ENCODE assay signal across 26 cellular contexts in the genomic region with DNA sequence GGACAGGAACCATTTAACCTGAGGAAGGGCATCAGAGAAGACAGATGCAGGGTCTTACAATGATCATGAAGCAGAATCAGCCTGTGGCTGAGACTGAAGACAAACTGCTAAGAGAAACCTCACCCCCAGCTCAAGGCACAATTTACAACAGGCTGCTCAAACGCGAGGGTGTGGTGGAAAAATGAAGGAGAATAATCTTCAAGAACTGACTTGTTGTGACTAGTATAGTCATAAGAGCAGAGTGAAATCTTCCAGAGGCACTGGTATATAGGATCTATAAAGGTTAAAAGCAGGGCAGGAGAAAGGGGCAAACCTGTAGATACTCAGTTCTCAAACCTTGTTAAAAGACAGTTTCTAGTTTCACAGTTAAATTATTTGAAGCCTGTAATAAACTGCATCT.
DNase-seq lines count a peak whose midpoint lies in the region; ATAC-seq, FAIRE-seq and TF ChIP-seq lines count a peak whose summit lies in the region.
"Had no signal": no experiment of that assay in that cellular context is flagged by ENCODE, and none has a peak within 500 bp of the region (broad histone marks: within the 10 kb centered on the region; RNA-seq: fewer than 3 reads in every experiment).

No MANE protein-coding gene starts in this region.

- no peaks in the 10 kb centered on the region for H3K27me3 Mint-ChIP-seq in MCF 10A (ENCODE audit: insufficient read depth, unreplicated experiment)
- H3K27me3 Mint-ChIP-seq: CD4-positive, CD25-positive, alpha-beta regulatory T cell had no signal

- FAIRE-seq in bronchial epithelial cell (lab: Jason Lieb, UNC) (no peak), keratinocyte (lab: Jason Lieb, UNC) (peak; percentile 79)
- FAIRE-seq: G401.6 had no signal

- CTCF ChIA-PET in mammary epithelial cell (lab: Charles Lee; ENCODE audit: low non-redundant PET) = no interaction called here
- CTCF ChIA-PET in MCF 10A (lab: Yijun Ruan, JAX) = interaction anchor here (0.6 kb wide), 1 partner anchor 108 kb away, joined by 3 read pairs; no protein-coding TSS in a partner anchor

- in situ Hi-C loops in mammary epithelial cell (cut with MboI; ENCODE audit: low sequenced_read_pairs in 2 of 2) = no loop called here

- H3K9me3 Mint-ChIP-seq in MCF 10A (ENCODE audit: unreplicated experiment) = no peaks in the 10 kb centered on the region
- no peaks in the 10 kb centered on the region for H3K9me3 Mint-ChIP-seq in stimulated activated effector memory CD8-positive, alpha-beta T cell treated with anti-CD3 and anti-CD28 coated beads, Interleukin-12 subunit alpha, Interleukin-12 subunit beta, amount 100 ng/mL, for 72 hours
- H3K9me3 Mint-ChIP-seq: CD4-positive, CD25-positive, alpha-beta regulatory T cell had no signal

- TF ChIP-seq CTCF in mammary epithelial cell (conservative IDR thresholded peaks at IDR 0.05 in 1 of 2, IDR thresholded peaks at IDR 0.05 in 1 of 2; ENCODE audit: extremely low read depth in 1 of 2, insufficient read depth in 1 of 2, low read depth in 1 of 2, low read length in 2 of 2) (no peak), MCF 10A (IDR thresholded peaks at IDR 0.05; ENCODE audit: unreplicated experiment) (no peak), bronchial epithelial cell (IDR thresholded peaks at IDR 0.05; ENCODE audit: insufficient read depth, low read length, severe bottlenecking) (no peak), keratinocyte (optimal IDR thresholded peaks at IDR 0.05 in 1 of 3, IDR thresholded peaks at IDR 0.05 in 1 of 3, conservative IDR thresholded peaks at IDR 0.05 in 1 of 3; ENCODE audit: extremely low read depth in 1 of 3, insufficient read depth in 2 of 3, low read length in 3 of 3) (no peak)

- H3K79me2 ChIP-seq in mammary epithelial cell (ENCODE audit: insufficient read depth, low read length) (no peaks in the 10 kb centered on the region), keratinocyte (ENCODE audit: control insufficient read depth, insufficient read depth, low read length) (no peaks in the 10 kb centered on the region)

- H3K9me1 ChIP-seq in keratinocyte (ENCODE audit: control insufficient read depth, extremely low read depth, insufficient read depth, low read length) = no peaks in the 10 kb centered on the region

- dilution Hi-C loops in mammary epithelial cell (cut with HindIII; ENCODE audit: low sequenced_read_pairs) (no loop called here), keratinocyte (cut with MboI; ENCODE audit: extremely low pct_ligation_motif_present, low sequenced_read_pairs) (no loop called here)

- H3K36me3 ChIP-seq in mammary epithelial cell (ENCODE audit: insufficient read depth, low read length) (no peaks in the 10 kb centered on the region), bronchial epithelial cell (ENCODE audit: control insufficient read depth, insufficient read depth, low read length) (no peaks in the 10 kb centered on the region), keratinocyte (ENCODE audit: control insufficient read depth in 2 of 2, extremely low read depth in 1 of 2, insufficient read depth in 2 of 2, low read length in 2 of 2) (no peaks in the 10 kb centered on the region)
- H3K36me3 ChIP-seq: BLaER1, Peyer's patch had no signal

- POLR2A ChIA-PET in MCF 10A (lab: Yijun Ruan, JAX) = no interaction called here

- H3K4me1 Mint-ChIP-seq in MCF 10A (ENCODE audit: insufficient read depth, unreplicated experiment) = peaks cover 7% of the 10 kb centered on the region
- H3K4me1 Mint-ChIP-seq in stimulated activated effector memory CD8-positive, alpha-beta T cell treated with anti-CD3 and anti-CD28 coated beads, Interleukin-12 subunit alpha, Interleukin-12 subunit beta, amount 100 ng/mL, for 72 hours = peaks cover 8% of the 10 kb centered on the region

- H2AFZ ChIP-seq in mammary epithelial cell (ENCODE audit: low read depth, low read length) = peak overlapping the region; percentile 73
- H2AFZ ChIP-seq in keratinocyte (ENCODE audit: control insufficient read depth, low read length) = peak overlapping the region; percentile 85

- H3K4me3 Mint-ChIP-seq in MCF 10A (ENCODE audit: unreplicated experiment) = no peak overlapping the region
- H3K4me3 Mint-ChIP-seq in stimulated activated effector memory CD8-positive, alpha-beta T cell treated with anti-CD3 and anti-CD28 coated beads, Interleukin-12 subunit alpha, Interleukin-12 subunit beta, amount 100 ng/mL, for 72 hours = no peak overlapping the region
- H3K4me3 Mint-ChIP-seq: CD4-positive, CD25-positive, alpha-beta regulatory T cell had no signal

- intact Hi-C loops in mammary epithelial cell (cut with micrococcal nuclease) = no loop called here
- intact Hi-C loops in MCF 10A (cut with micrococcal nuclease) = no loop called here

- H3K9me3 ChIP-seq in mammary epithelial cell (replicated peaks; ENCODE audit: insufficient read depth, low read length) = no peaks in the 10 kb centered on the region
- H3K9me3 ChIP-seq in keratinocyte (ENCODE audit: control insufficient read depth, low read depth, low read length) = no peaks in the 10 kb centered on the region
- H3K9me3 ChIP-seq: BLaER1, Peyer's patch had no signal

- DNase-seq in mammary epithelial cell (no peak), MCF 10A (ENCODE audit: unreplicated experiment) (no peak), bronchial epithelial cell (ENCODE audit: low read depth) (peak; percentile 31), keratinocyte (ENCODE audit: low read depth, low spot score) (no peak), NCI-H526 treated with DMSO at 0.1 percent for 48 hours (lab: John Stamatoyannopoulos, UW) (no peak), NOMO-1 treated with DMSO at 0.1 percent for 48 hours (lab: John Stamatoyannopoulos, UW; ENCODE audit: unreplicated experiment) (no peak), foreskin melanocyte (no peak)
- no peak for DNase-seq in stimulated activated effector memory CD8-positive, alpha-beta T cell treated with anti-CD3 and anti-CD28 coated beads, Interleukin-12 subunit alpha, Interleukin-12 subunit beta, amount 100 ng/mL, for 72 hours (ENCODE audit: low spot score in 2 of 2)
- DNase-seq: 8988T; CD4-positive, CD25-positive, alpha-beta regulatory T cell; MV-4-11; NCI-H1105; NCI-H1436 treated with DMSO at 0.1 percent for 48 hours; NCI-H1930; NCI-H2107; NCI-H446; NCI-H524 treated with DMSO at 0.1 percent for 48 hours; NCI-H82; NK-92 treated with Interleukin-12 subunit alpha and Interleukin-12 subunit beta, amount 100 ng/mL, for 24 hours; Peyer's patch; SIG-M5 had no signal

- H3K4me1 ChIP-seq in mammary epithelial cell (ENCODE audit: insufficient read depth, low read length) (no peaks in the 10 kb centered on the region), keratinocyte (ENCODE audit: control insufficient read depth, extremely low read depth, insufficient read depth, low read length) (peaks cover 8% of the 10 kb centered on the region)
- H3K4me1 ChIP-seq: Peyer's patch had no signal

- no peak overlapping the region for H3K27ac ChIP-seq in mammary epithelial cell (ENCODE audit: insufficient read depth, low read depth, low read length)
- H3K27ac ChIP-seq in keratinocyte (ENCODE audit: control insufficient read depth, insufficient read depth, low read length) = no peak overlapping the region
- H3K27ac ChIP-seq: BLaER1, HL-60, Peyer's patch, SK-N-MC had no signal

- no peaks in the 10 kb centered on the region for H3K36me3 Mint-ChIP-seq in MCF 10A (ENCODE audit: insufficient read depth, unreplicated experiment)
- no peaks in the 10 kb centered on the region for H3K36me3 Mint-ChIP-seq in stimulated activated effector memory CD8-positive, alpha-beta T cell treated with anti-CD3 and anti-CD28 coated beads, Interleukin-12 subunit alpha, Interleukin-12 subunit beta, amount 100 ng/mL, for 72 hours
- H3K36me3 Mint-ChIP-seq: CD4-positive, CD25-positive, alpha-beta regulatory T cell had no signal

- H3K4me2 ChIP-seq in mammary epithelial cell (ENCODE audit: insufficient read depth, low read depth, low read length) (no peak overlapping the region), keratinocyte (ENCODE audit: control insufficient read depth, extremely low read depth, insufficient read depth, low read depth, low read length) (no peak overlapping the region)
- H3K4me2 ChIP-seq: BLaER1 had no signal

- no peak overlapping the region for H3K9ac ChIP-seq in mammary epithelial cell (ENCODE audit: insufficient read depth, low read length)
- no peak overlapping the region for H3K9ac ChIP-seq in keratinocyte (ENCODE audit: control insufficient read depth, extremely low read depth, insufficient read depth, low read length)
- H3K9ac ChIP-seq: BLaER1 had no signal

- WGBS in mammary epithelial cell (ENCODE audit: low coverage, missing lambda C conversion rate) = 36% methylated on average over 2 of the region's 2 CpGs

- no peak overlapping the region for H3K27ac Mint-ChIP-seq in MCF 10A (ENCODE audit: low read depth, unreplicated experiment)
- H3K27ac Mint-ChIP-seq in stimulated activated effector memory CD8-positive, alpha-beta T cell treated with anti-CD3 and anti-CD28 coated beads, Interleukin-12 subunit alpha, Interleukin-12 subunit beta, amount 100 ng/mL, for 72 hours = no peak overlapping the region

- ATAC-seq in stimulated activated effector memory CD8-positive, alpha-beta T cell treated with anti-CD3 and anti-CD28 coated beads, Interleukin-12 subunit alpha, Interleukin-12 subunit beta, amount 100 ng/mL, for 72 hours = peak; percentile 26
- ATAC-seq: HCT116 had no signal

- H4K20me1 ChIP-seq in mammary epithelial cell (ENCODE audit: insufficient read depth, low read length) (no peaks in the 10 kb centered on the region), keratinocyte (ENCODE audit: control insufficient read depth, extremely low read depth, insufficient read depth, low read length) (no peaks in the 10 kb centered on the region)
- H4K20me1 ChIP-seq: BLaER1 had no signal

- no peak overlapping the region for H3K4me3 ChIP-seq in mammary epithelial cell (replicated peaks in 1 of 3; ENCODE audit: insufficient read depth in 1 of 3, low read depth in 2 of 3, low read length in 3 of 3)
- H3K4me3 ChIP-seq in bronchial epithelial cell (ENCODE audit: low read depth, low read length) = no peak overlapping the region
- no peak overlapping the region for H3K4me3 ChIP-seq in keratinocyte (ENCODE audit: control insufficient read depth in 2 of 3, extremely low read depth in 1 of 3, insufficient read depth in 2 of 3, low read depth in 1 of 3, low read length in 3 of 3)
- H3K4me3 ChIP-seq: BLaER1, Peyer's patch, SK-N-MC had no signal

- no TSS peak for BruUV-seq in mammary epithelial cell (replicated peaks; lab: Mats Ljungman, UMichigan)
- no TSS peak for BruUV-seq in MCF 10A (replicated peaks; lab: Mats Ljungman, UMichigan)

- H3K27me3 ChIP-seq in mammary epithelial cell (ENCODE audit: insufficient read depth, low read length) (no peaks in the 10 kb centered on the region), bronchial epithelial cell (ENCODE audit: control insufficient read depth, insufficient read depth, low read length) (no peaks in the 10 kb centered on the region), keratinocyte (ENCODE audit: control insufficient read depth, extremely low read depth, insufficient read depth, low read length) (no peaks in the 10 kb centered on the region)
- H3K27me3 ChIP-seq: BLaER1, Peyer's patch had no signal
